Comparison of ENCODE assay signal across 7 cellular contexts in genomic region chr22:20306646-20307447, GRCh38. TPM values are rescaled to one million over a fixed set of nuclear protein-coding genes. Genes with fewer than 3 reads are reported as not detected.
DNase-seq lines count a peak whose midpoint lies in the region; ATAC-seq and TF ChIP-seq lines count a peak whose summit lies in the region.
"Not testable (repeated sequence)": the region's sequence is repeated elsewhere in the genome, so short reads cannot be mapped to it uniquely, and the experiment has no call there.
"Had no signal": no experiment of that assay in that cellular context is flagged by ENCODE, and none has a peak within 500 bp of the region (broad histone marks: within the 10 kb centered on the region; RNA-seq: fewer than 3 reads in every experiment).

No MANE protein-coding gene starts in this region.

- not testable (repeated sequence) for H3K27ac ChIP-seq in CD8-positive, alpha-beta T cell (ENCODE audit: low read depth, low read length); right lobe of liver

- H3K4me3 ChIP-seq in CD8-positive, alpha-beta T cell (ENCODE audit: low read depth, low read length); right lobe of liver: not testable (repeated sequence)

- POLR2A ChIA-PET in CD8-positive, alpha-beta T cell (lab: Charles Lee); activated CD8-positive, alpha-beta T cell treated with anti-CD3 and anti-CD28 coated beads, Interleukin-2, amount 10 ng/mL, durations not matched to agents 7 days and 5 days (lab: Charles Lee): not testable (repeated sequence)

- not testable (repeated sequence) for H3K36me3 ChIP-seq in CD8-positive, alpha-beta T cell (ENCODE audit: insufficient read depth, low read length); right lobe of liver

- H3K27ac Mint-ChIP-seq in CD8-positive, alpha-beta T cell; activated CD8-positive, alpha-beta T cell treated with anti-CD3 and anti-CD28 coated beads, Interleukin-2, amount 10 ng/mL, durations not matched to agents 7 days and 5 days: not testable (repeated sequence)
- H3K27ac Mint-ChIP-seq in activated naive CD8-positive, alpha-beta T cell treated with anti-CD3 and anti-CD28 coated beads, Interleukin-2, amount 50 U/mL, for 24 hours = peak overlapping the region; percentile 72

- CTCF ChIA-PET in CD8-positive, alpha-beta T cell (lab: Charles Lee) = not testable (repeated sequence)
- CTCF ChIA-PET in activated CD8-positive, alpha-beta T cell treated with anti-CD3 and anti-CD28 coated beads, Interleukin-2, amount 10 ng/mL, durations not matched to agents 7 days and 5 days (lab: Charles Lee) = interaction anchor here (0.7 kb wide), 1 partner anchor 11 kb away, joined by 3 read pairs; no protein-coding TSS in a partner anchor

- not testable (repeated sequence) for TF ChIP-seq CTCF in CD8-positive, alpha-beta T cell (IDR thresholded peaks at IDR 0.05); right lobe of liver (IDR thresholded peaks at IDR 0.05)

- H3K9me3 ChIP-seq in CD8-positive, alpha-beta T cell (ENCODE audit: low read length); right lobe of liver: not testable (repeated sequence)

- not testable (repeated sequence) for ATAC-seq in CD8-positive, alpha-beta T cell; activated naive CD8-positive, alpha-beta T cell treated with anti-CD3 and anti-CD28 coated beads, Interleukin-2, amount 50 U/mL, for 24 hours; Right ventricle myocardium superior (ENCODE audit: poor library complexity); right lobe of liver
- ATAC-seq in activated CD8-positive, alpha-beta T cell treated with anti-CD3 and anti-CD28 coated beads, Interleukin-2, amount 10 ng/mL, durations not matched to agents 7 days and 5 days = peak; percentile 25
- ATAC-seq in stimulated activated naive CD8-positive, alpha-beta T cell treated with anti-CD3 and anti-CD28 coated beads, Interleukin-15, Interleukin-2, amounts not matched to agents 100 U/mL and 50 U/mL, for 24 hours = peak; percentile 5

- not testable (repeated sequence) for H3K4me1 ChIP-seq in CD8-positive, alpha-beta T cell (ENCODE audit: insufficient read depth, low read length); right lobe of liver

- intact Hi-C loops in CD8-positive, alpha-beta T cell (cut with DNase I, micrococcal nuclease); Right ventricle myocardium superior (cut with DNase I); right lobe of liver (cut with DNase I): not testable (repeated sequence)

- peak overlapping the region; percentile 22 for H3K4me3 Mint-ChIP-seq in CD8-positive, alpha-beta T cell
- not testable (repeated sequence) for H3K4me3 Mint-ChIP-seq in activated CD8-positive, alpha-beta T cell treated with anti-CD3 and anti-CD28 coated beads, Interleukin-2, amount 10 ng/mL, durations not matched to agents 7 days and 5 days
- H3K4me3 Mint-ChIP-seq in activated naive CD8-positive, alpha-beta T cell treated with anti-CD3 and anti-CD28 coated beads, Interleukin-2, amount 50 U/mL, for 24 hours = peak overlapping the region; percentile 6

- not testable (repeated sequence) for TF ChIP-seq POLR2A in right lobe of liver (IDR thresholded peaks at IDR 0.05)

- not testable (repeated sequence) for H3K27me3 ChIP-seq in CD8-positive, alpha-beta T cell (ENCODE audit: insufficient read depth, low read length); right lobe of liver

- H3K4me1 Mint-ChIP-seq in CD8-positive, alpha-beta T cell (ENCODE audit: low read depth); activated naive CD8-positive, alpha-beta T cell treated with anti-CD3 and anti-CD28 coated beads, Interleukin-2, amount 50 U/mL, for 24 hours: not testable (repeated sequence)
- peaks cover 12% of the 10 kb centered on the region for H3K4me1 Mint-ChIP-seq in activated CD8-positive, alpha-beta T cell treated with anti-CD3 and anti-CD28 coated beads, Interleukin-2, amount 10 ng/mL, durations not matched to agents 7 days and 5 days (ENCODE audit: low read depth)

- H3K36me3 Mint-ChIP-seq in CD8-positive, alpha-beta T cell; activated CD8-positive, alpha-beta T cell treated with anti-CD3 and anti-CD28 coated beads, Interleukin-2, amount 10 ng/mL, durations not matched to agents 7 days and 5 days (ENCODE audit: low read depth); activated naive CD8-positive, alpha-beta T cell treated with anti-CD3 and anti-CD28 coated beads, Interleukin-2, amount 50 U/mL, for 24 hours (ENCODE audit: low read depth): not testable (repeated sequence)

- no CpG with 5 or more reads among the region's 21 CpGs for WGBS in right lobe of liver (ENCODE audit: insufficient coverage, low coverage, low lambda C conversion rate, missing lambda C conversion rate)

- H3K27me3 Mint-ChIP-seq in CD8-positive, alpha-beta T cell (ENCODE audit: low read depth); activated CD8-positive, alpha-beta T cell treated with anti-CD3 and anti-CD28 coated beads, Interleukin-2, amount 10 ng/mL, durations not matched to agents 7 days and 5 days (ENCODE audit: low read depth); activated naive CD8-positive, alpha-beta T cell treated with anti-CD3 and anti-CD28 coated beads, Interleukin-2, amount 50 U/mL, for 24 hours: not testable (repeated sequence)

- not testable (repeated sequence) for H3K9me3 Mint-ChIP-seq in CD8-positive, alpha-beta T cell; activated CD8-positive, alpha-beta T cell treated with anti-CD3 and anti-CD28 coated beads, Interleukin-2, amount 10 ng/mL, durations not matched to agents 7 days and 5 days (ENCODE audit: insufficient read depth); activated naive CD8-positive, alpha-beta T cell treated with anti-CD3 and anti-CD28 coated beads, Interleukin-2, amount 50 U/mL, for 24 hours

- DNase-seq in CD8-positive, alpha-beta T cell; activated CD8-positive, alpha-beta T cell treated with anti-CD3 and anti-CD28 coated beads, Interleukin-2, amount 10 ng/mL, durations not matched to agents 7 days and 5 days; activated naive CD8-positive, alpha-beta T cell treated with anti-CD3 and anti-CD28 coated beads, Interleukin-2, amount 50 U/mL, for 24 hours; stimulated activated naive CD8-positive, alpha-beta T cell treated with anti-CD3 and anti-CD28 coated beads, Interleukin-15, Interleukin-2, amounts not matched to agents 100 U/mL and 50 U/mL, for 24 hours: not testable (repeated sequence)
- DNase-seq in Right ventricle myocardium superior (peak; percentile 17), right lobe of liver (peak; percentile 13 to 37 (median 29))

RNA-seq across cellular contexts. Expression of gene DGCR6L, which starts 13.0 kb away (rescaled TPM):
- 10 to 100 TPM; 29.8 to 32.9 TPM for total RNA-seq in CD8-positive, alpha-beta T cell
- total RNA-seq in activated CD8-positive, alpha-beta T cell treated with anti-CD3 and anti-CD28 coated beads, Interleukin-2, amount 10 ng/mL, durations not matched to agents 7 days and 5 days = 10 to 100 TPM; 50.4 to 56.3 TPM
- total RNA-seq in Right ventricle myocardium superior (45.1 TPM), right lobe of liver (10 to 100 TPM; 32.6 to 79.9 (median 50.9) TPM)

RNA-seq across cellular contexts. Expression of gene RTN4R, which starts 38.7 kb away (rescaled TPM):
- total RNA-seq in CD8-positive, alpha-beta T cell = 1 to 10 TPM; 1.1 to 1.2 TPM
- 1 to 10 TPM; 3.7 to 3.8 TPM for total RNA-seq in activated CD8-positive, alpha-beta T cell treated with anti-CD3 and anti-CD28 coated beads, Interleukin-2, amount 10 ng/mL, durations not matched to agents 7 days and 5 days
- 0.75 TPM for total RNA-seq in Right ventricle myocardium superior
- 10 to 100 TPM in 2 of 6 experiments, 1 to 10 TPM in 4; 3.0 to 12.4 (median 8.5) TPM for total RNA-seq in right lobe of liver
- total RNA-seq: GM23248 had no signal
